ENCODE assay signal across 33 cellular contexts in genomic region chr17:78318843-78319242, GRCh38.
"Had no signal": no experiment of that assay in that cellular context is flagged by ENCODE, and none has a peak within 500 bp of the region (broad histone marks: within the 10 kb centered on the region; RNA-seq: fewer than 3 reads in every experiment).

No MANE protein-coding gene starts in this region.

- H3K4me3 Mint-ChIP-seq: activated CD4-positive, alpha-beta T cell treated with anti-CD3 and anti-CD28 coated beads, Interleukin-2, amount 10 ng/mL, durations not matched to agents 24 days and 14 days; activated CD8-positive, alpha-beta memory T cell treated with anti-CD3 and anti-CD28 coated beads, Interleukin-2, amount 10 ng/mL, durations not matched to agents 7 days and 5 days; activated CD8-positive, alpha-beta T cell treated with anti-CD3 and anti-CD28 coated beads, Interleukin-2, amount 10 ng/mL, durations not matched to agents 7 days and 5 days; activated naive CD4-positive, alpha-beta T cell treated with anti-CD3 and anti-CD28 coated beads, Interleukin-2, amount 50 U/mL, for 24 hours; activated naive CD8-positive, alpha-beta T cell treated with anti-CD3 and anti-CD28 coated beads, Interleukin-2, amount 50 U/mL, for 24 hours; nephron; stimulated activated effector memory CD8-positive, alpha-beta T cell treated with anti-CD3 and anti-CD28 coated beads, Interleukin-12 subunit alpha, Interleukin-12 subunit beta, amount 100 ng/mL, for 72 hours; stimulated activated naive CD8-positive, alpha-beta T cell treated with anti-CD3 and anti-CD28 coated beads, Interleukin-15, amount 100 ng/mL, for 72 hours; T-helper 17 cell; type B pancreatic cell had no signal

- H3K27me3 ChIP-seq: esophagus muscularis mucosa, ovary, right lobe of liver, uterus had no signal

- H3K9me3 ChIP-seq: esophagus muscularis mucosa, heart right ventricle, left ventricle myocardium inferior, neutrophil, ovary, right lobe of liver, uterus had no signal

- DNase-seq: activated CD4-positive, alpha-beta T cell treated with anti-CD3 and anti-CD28 coated beads, Interleukin-2, amount 10 ng/mL, durations not matched to agents 24 days and 14 days; activated CD8-positive, alpha-beta memory T cell treated with anti-CD3 and anti-CD28 coated beads, Interleukin-2, amount 10 ng/mL, durations not matched to agents 7 days and 5 days; activated CD8-positive, alpha-beta T cell treated with anti-CD3 and anti-CD28 coated beads, Interleukin-2, amount 10 ng/mL, durations not matched to agents 7 days and 5 days; activated naive CD8-positive, alpha-beta T cell treated with anti-CD3 and anti-CD28 coated beads, Interleukin-2, amount 50 U/mL, for 24 hours; activated T-cell treated with anti-CD3 and anti-CD28 coated beads, Interleukin-2, amount 50 U/mL, for 48 hours; amygdala; central memory CD4-positive, alpha-beta T cell; dermis blood vessel endothelial cell; effector CD4-positive, alpha-beta T cell; foreskin melanocyte; heart right ventricle; left ventricle myocardium inferior; ovary; right lobe of liver; stimulated activated CD4-positive, alpha-beta T cell treated with anti-CD3 and anti-CD28 coated beads, Interleukin-12 subunit alpha, Interleukin-12 subunit beta, amount 100 ng/mL, for 4 hours; stimulated activated CD4-positive, alpha-beta T cell treated with anti-CD3 and anti-CD28 coated beads, Interleukin-4, amount 100 ng/mL, for 24 hours; stimulated activated naive CD8-positive, alpha-beta T cell treated with anti-CD3 and anti-CD28 coated beads, Interleukin-15, amount 100 ng/mL, for 72 hours; substantia nigra; T-helper 17 cell; T1000; uterus; WERI-Rb-1 had no signal

- H3K27me3 Mint-ChIP-seq: activated CD4-positive, alpha-beta T cell treated with anti-CD3 and anti-CD28 coated beads, Interleukin-2, amount 10 ng/mL, durations not matched to agents 24 days and 14 days; activated CD8-positive, alpha-beta memory T cell treated with anti-CD3 and anti-CD28 coated beads, Interleukin-2, amount 10 ng/mL, durations not matched to agents 7 days and 5 days; activated naive CD4-positive, alpha-beta T cell treated with anti-CD3 and anti-CD28 coated beads, Interleukin-2, amount 50 U/mL, for 24 hours; progenitor cell of endocrine pancreas; stimulated activated naive CD8-positive, alpha-beta T cell treated with anti-CD3 and anti-CD28 coated beads, Interleukin-15, amount 100 ng/mL, for 72 hours; T-helper 17 cell had no signal

- H3K27ac Mint-ChIP-seq: activated CD4-positive, alpha-beta T cell treated with anti-CD3 and anti-CD28 coated beads, Interleukin-2, amount 10 ng/mL, durations not matched to agents 24 days and 14 days; activated CD8-positive, alpha-beta memory T cell treated with anti-CD3 and anti-CD28 coated beads, Interleukin-2, amount 10 ng/mL, durations not matched to agents 7 days and 5 days; activated CD8-positive, alpha-beta T cell treated with anti-CD3 and anti-CD28 coated beads, Interleukin-2, amount 10 ng/mL, durations not matched to agents 7 days and 5 days; activated naive CD4-positive, alpha-beta T cell treated with anti-CD3 and anti-CD28 coated beads, Interleukin-2, amount 50 U/mL, for 24 hours; activated T-helper 2 cell treated with anti-CD3 and anti-CD28 coated beads, Interferon-gamma antibody, Interleukin-2, Interleukin-4, amounts not matched to agents 10 μg/mL and 5 μg/mL and 100 μg/mL, durations not matched to agents 14 hours and 24 hours and 36 hours; progenitor cell of endocrine pancreas; stimulated activated effector memory CD8-positive, alpha-beta T cell treated with anti-CD3 and anti-CD28 coated beads, Interleukin-12 subunit alpha, Interleukin-12 subunit beta, amount 100 ng/mL, for 72 hours; stimulated activated naive CD8-positive, alpha-beta T cell treated with anti-CD3 and anti-CD28 coated beads, Interleukin-15, amount 100 ng/mL, for 72 hours; type B pancreatic cell had no signal

- H3K36me3 ChIP-seq: esophagus muscularis mucosa, heart right ventricle, left ventricle myocardium inferior, neutrophil, ovary, right lobe of liver, uterus, WERI-Rb-1 had no signal

- H3K4me3 ChIP-seq: esophagus muscularis mucosa, heart right ventricle, left ventricle myocardium inferior, lung, ovary, right lobe of liver, skin epidermis, uterus had no signal

- H3K27ac ChIP-seq: left ventricle myocardium inferior, neutrophil, ovary, right lobe of liver, uterus, WERI-Rb-1 had no signal

- H3K36me3 Mint-ChIP-seq: activated CD8-positive, alpha-beta memory T cell treated with anti-CD3 and anti-CD28 coated beads, Interleukin-2, amount 10 ng/mL, durations not matched to agents 7 days and 5 days; activated naive CD4-positive, alpha-beta T cell treated with anti-CD3 and anti-CD28 coated beads, Interleukin-2, amount 50 U/mL, for 24 hours; stimulated activated effector memory CD8-positive, alpha-beta T cell treated with anti-CD3 and anti-CD28 coated beads, Interleukin-12 subunit alpha, Interleukin-12 subunit beta, amount 100 ng/mL, for 72 hours; type B pancreatic cell had no signal

- H3K9me3 Mint-ChIP-seq: activated CD4-positive, alpha-beta T cell treated with anti-CD3 and anti-CD28 coated beads, Interleukin-2, amount 10 ng/mL, durations not matched to agents 24 days and 14 days; activated naive CD4-positive, alpha-beta T cell treated with anti-CD3 and anti-CD28 coated beads, Interleukin-2, amount 50 U/mL, for 24 hours; activated naive CD8-positive, alpha-beta T cell treated with anti-CD3 and anti-CD28 coated beads, Interleukin-2, amount 50 U/mL, for 24 hours; activated T-helper 2 cell treated with anti-CD3 and anti-CD28 coated beads, Interferon-gamma antibody, Interleukin-2, Interleukin-4, amounts not matched to agents 10 μg/mL and 5 μg/mL and 100 μg/mL, durations not matched to agents 14 hours and 24 hours and 36 hours; nephron; stimulated activated effector memory CD8-positive, alpha-beta T cell treated with anti-CD3 and anti-CD28 coated beads, Interleukin-12 subunit alpha, Interleukin-12 subunit beta, amount 100 ng/mL, for 72 hours; stimulated activated naive CD8-positive, alpha-beta T cell treated with anti-CD3 and anti-CD28 coated beads, Interleukin-15, amount 100 ng/mL, for 72 hours; type B pancreatic cell had no signal

- ATAC-seq: activated CD4-positive, CD25-positive, alpha-beta regulatory T cell treated with anti-CD3 and anti-CD28 coated beads, Interleukin-2, amount 50 U/mL, for 24 hours; activated CD8-positive, alpha-beta memory T cell treated with anti-CD3 and anti-CD28 coated beads, Interleukin-2, amount 10 ng/mL, durations not matched to agents 7 days and 5 days; activated CD8-positive, alpha-beta T cell treated with anti-CD3 and anti-CD28 coated beads, Interleukin-2, amount 10 ng/mL, durations not matched to agents 7 days and 5 days; activated naive CD8-positive, alpha-beta T cell treated with anti-CD3 and anti-CD28 coated beads, Interleukin-2, amount 50 U/mL, for 24 hours; heart right ventricle; right lobe of liver; stimulated activated effector memory CD8-positive, alpha-beta T cell treated with anti-CD3 and anti-CD28 coated beads, Interleukin-12 subunit alpha, Interleukin-12 subunit beta, amount 100 ng/mL, for 72 hours; stimulated activated naive CD8-positive, alpha-beta T cell treated with anti-CD3 and anti-CD28 coated beads, Interleukin-15, amount 100 ng/mL, for 72 hours; T-helper 17 cell had no signal
